25 cellular contexts compared by ENCODE assay signal in the genomic region with DNA sequence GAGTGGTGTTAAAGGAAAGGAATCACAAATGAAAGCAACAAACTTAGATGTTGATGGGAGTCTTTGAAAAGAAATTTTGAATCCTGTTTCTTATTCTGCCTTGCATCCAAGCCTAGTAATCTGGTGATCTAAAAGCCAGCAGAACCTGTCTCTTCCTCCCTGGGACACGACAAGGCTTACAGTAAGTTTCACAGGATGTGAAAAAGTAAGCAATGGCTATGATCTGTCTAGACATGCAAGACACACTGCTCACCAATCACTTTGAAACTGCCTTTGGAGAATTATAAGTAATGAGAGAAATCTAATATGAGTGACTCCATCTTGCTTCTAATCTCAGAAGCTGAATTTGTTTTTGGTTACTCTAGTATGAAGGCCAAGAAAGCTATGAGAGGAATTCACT.
DNase-seq lines count a peak whose midpoint lies in the region; ATAC-seq, FAIRE-seq and TF ChIP-seq lines count a peak whose summit lies in the region.
"Had no signal": no experiment of that assay in that cellular context is flagged by ENCODE, and none has a peak within 500 bp of the region (broad histone marks: within the 10 kb centered on the region; RNA-seq: fewer than 3 reads in every experiment).

No MANE protein-coding gene starts in this region.

- H3K27ac Mint-ChIP-seq in effector memory CD8-positive, alpha-beta T cell = no peak overlapping the region
- H3K27ac Mint-ChIP-seq: activated CD4-positive, alpha-beta T cell treated with anti-CD3 and anti-CD28 coated beads, Interleukin-2, amount 10 ng/mL, durations not matched to agents 24 days and 14 days; activated CD8-positive, alpha-beta memory T cell treated with anti-CD3 and anti-CD28 coated beads, Interleukin-2, amount 10 ng/mL, durations not matched to agents 7 days and 5 days; activated naive CD8-positive, alpha-beta T cell treated with anti-CD3 and anti-CD28 coated beads for 36 hours; activated T-helper 17 cell treated with anti-CD3 and anti-CD28 coated beads, Interleukin-2, amount 50 U/mL, for 72 hours; HFFc6; naive B cell; stimulated activated naive CD8-positive, alpha-beta T cell treated with anti-CD3 and anti-CD28 coated beads, Interleukin-15, amount 100 ng/mL, for 72 hours; T-helper 17 cell had no signal

- no peaks in the 10 kb centered on the region for H3K79me2 ChIP-seq in H1 (ENCODE audit: control insufficient read depth in 1 of 2, insufficient read depth in 2 of 2, low read length in 2 of 2)

- H3K9me3 ChIP-seq in H1 (ENCODE audit: insufficient read depth in 2 of 2, low read depth in 1 of 2, low read length in 1 of 2) = no peaks in the 10 kb centered on the region
- H3K9me3 ChIP-seq: tibial artery had no signal

- H3K4me3 ChIP-seq in GM12865 (ENCODE audit: low read depth, low read length) = no peak overlapping the region
- H3K4me3 ChIP-seq in H1 (ENCODE audit: extremely low read depth in 1 of 4, insufficient read depth in 2 of 4, low read depth in 3 of 4, low read length in 4 of 4) = no peak overlapping the region
- H3K4me3 ChIP-seq: tibial artery had no signal

- no peak overlapping the region for H4K5ac ChIP-seq in H1 (ENCODE audit: insufficient read length, low read depth, low read length)

- no peaks in the 10 kb centered on the region for H3K36me3 Mint-ChIP-seq in effector memory CD8-positive, alpha-beta T cell (ENCODE audit: insufficient read depth)
- H3K36me3 Mint-ChIP-seq: activated CD8-positive, alpha-beta memory T cell treated with anti-CD3 and anti-CD28 coated beads, Interleukin-2, amount 10 ng/mL, durations not matched to agents 7 days and 5 days; activated naive CD8-positive, alpha-beta T cell treated with anti-CD3 and anti-CD28 coated beads for 36 hours; naive B cell had no signal

- H3K23me2 ChIP-seq in H1 (ENCODE audit: low read depth, low read length) = no peaks in the 10 kb centered on the region

- H3K56ac ChIP-seq in H1 (replicated peaks; ENCODE audit: insufficient read length, low read depth, low read length) = no peak overlapping the region

- TF ChIP-seq RAD21 in H1 (IDR thresholded peaks at IDR 0.05 in 1 of 2, conservative IDR thresholded peaks at IDR 0.05 in 1 of 2; ENCODE audit: low read depth in 2 of 2, low read length in 2 of 2) = no peak

- H2BK15ac ChIP-seq in H1 (ENCODE audit: low read length) = no peak overlapping the region

- FAIRE-seq in H1 (lab: Jason Lieb, UNC) = no peak
- FAIRE-seq: A204.1, GM12892 had no signal

- TF ChIP-seq POLR2A in H1 (IDR thresholded peaks at IDR 0.05; ENCODE audit: control extremely low read depth in 1 of 2, low read depth in 2 of 2, low read length in 2 of 2) = no peak

- H3K36me3 ChIP-seq in H1 (ENCODE audit: control insufficient read depth in 2 of 4, insufficient read depth in 4 of 4, low read length in 3 of 4) = no peaks in the 10 kb centered on the region
- H3K36me3 ChIP-seq: tibial artery had no signal

- no peak overlapping the region for H4K91ac ChIP-seq in H1 (replicated peaks; ENCODE audit: insufficient read length, low read length)

- peak; percentile 37 for ATAC-seq in GM19395 (IDR thresholded peaks at IDR 0.05; ENCODE audit: unreplicated experiment)
- ATAC-seq in HG03442 (IDR thresholded peaks at IDR 0.05; ENCODE audit: unreplicated experiment) = peak; percentile 30
- ATAC-seq in effector memory CD8-positive, alpha-beta T cell (replicated peaks) = no peak
- ATAC-seq: activated CD8-positive, alpha-beta memory T cell treated with anti-CD3 and anti-CD28 coated beads, Interleukin-2, amount 10 ng/mL, durations not matched to agents 7 days and 5 days; activated T-helper 17 cell treated with anti-CD3 and anti-CD28 coated beads, Interleukin-2, amount 50 U/mL, for 72 hours; stimulated activated naive CD8-positive, alpha-beta T cell treated with anti-CD3 and anti-CD28 coated beads, Interleukin-15, amount 100 ng/mL, for 72 hours; T-helper 17 cell had no signal

- no peak overlapping the region for H3K4ac ChIP-seq in H1 (replicated peaks; ENCODE audit: insufficient read length, low read depth, low read length)

- TF ChIP-seq CTCF in GM12865 (IDR thresholded peaks at IDR 0.05; ENCODE audit: insufficient read depth, low read depth, low read length, missing control alignments) (no peak), H1 (IDR thresholded peaks at IDR 0.05; ENCODE audit: control extremely low read depth in 1 of 3, insufficient read depth in 1 of 3, low read depth in 1 of 3, low read length in 3 of 3) (no peak), GM13976 (IDR thresholded peaks at IDR 0.05; ENCODE audit: borderline replicate concordance, control extremely low read depth, extremely low read depth, insufficient read depth, missing control alignments) (no peak)

- no peak overlapping the region for H2BK12ac ChIP-seq in H1 (ENCODE audit: low read depth, low read length)

- H3K27me3 ChIP-seq in H1 (replicated peaks in 1 of 4; ENCODE audit: control insufficient read depth in 3 of 4, extremely low read depth in 1 of 4, insufficient read depth in 3 of 4, low read length in 3 of 4) = no peaks in the 10 kb centered on the region
- H3K27me3 ChIP-seq: tibial artery had no signal

- no peak for TF ChIP-seq EP300 in H1 (IDR thresholded peaks at IDR 0.05; ENCODE audit: borderline replicate concordance in 1 of 2, low read depth in 2 of 2, low read length in 2 of 2)

- H3K4me1 ChIP-seq in H1 (replicated peaks in 1 of 4; ENCODE audit: control insufficient read depth in 3 of 4, insufficient read depth in 4 of 4, low read length in 3 of 4) = peaks cover 0 to 5% (median 3%) of the 10 kb centered on the region in 4 experiments; a peak in 2 of 7 replicates
- H3K4me1 ChIP-seq: tibial artery had no signal

- in situ Hi-C loops in GM13976 (cut with MboI; ENCODE audit: low sequenced_read_pairs, unreplicated experiment) = no loop called here

- no peak overlapping the region for H3K4me2 ChIP-seq in H1 (ENCODE audit: insufficient read depth in 1 of 2, low read depth in 2 of 2, low read length in 2 of 2)

- CTCF ChIA-PET in H1 (lab: Charles Lee; ENCODE audit: partially characterized antibody) = no interaction called here

- no peaks in the 10 kb centered on the region for H4K20me1 ChIP-seq in H1 (replicated peaks in 1 of 2; ENCODE audit: control insufficient read depth in 1 of 2, insufficient read depth in 2 of 2, low read length in 2 of 2)

- no peak overlapping the region for H2BK5ac ChIP-seq in H1 (ENCODE audit: low read depth, low read length)

- H3K9me3 Mint-ChIP-seq in effector memory CD8-positive, alpha-beta T cell = peaks cover 0 to 12% of the 10 kb centered on the region in 2 donors
- H3K9me3 Mint-ChIP-seq: activated CD4-positive, alpha-beta T cell treated with anti-CD3 and anti-CD28 coated beads, Interleukin-2, amount 10 ng/mL, durations not matched to agents 24 days and 14 days; activated naive CD8-positive, alpha-beta T cell treated with anti-CD3 and anti-CD28 coated beads for 36 hours had no signal

- H2BK20ac ChIP-seq in H1 (ENCODE audit: low read length) = no peak overlapping the region

- H3K9ac ChIP-seq in H1 (replicated peaks in 1 of 4; ENCODE audit: extremely low read depth in 1 of 4, low read depth in 3 of 4, low read length in 3 of 4) = no peak overlapping the region

- WGBS in H1 (ENCODE audit: extremely low coverage in 1 of 2, insufficient coverage in 1 of 2, insufficient read length in 1 of 2, insufficient replicate concordance in 2 of 2, low coverage in 1 of 2, low lambda C conversion rate in 2 of 2, missing lambda C conversion rate in 1 of 2), 2 experiments = 80% methylated on average over 1 of the region's 1 CpG; no CpG with 5 or more reads in 1 of the 2 experiments

- no peak overlapping the region for H3K14ac ChIP-seq in H1 (ENCODE audit: insufficient read length)

- POLR2A ChIA-PET in H1 (lab: Charles Lee; ENCODE audit: partially characterized antibody) = no interaction called here

- 0 out of 2 replicates have a peak overlapping the region, but pooled peaks have one; percentile 22 for H2AFZ ChIP-seq in H1 (ENCODE audit: low read length)

- H4K8ac ChIP-seq in H1 (ENCODE audit: extremely low read depth, insufficient read depth, low read length) = no peak overlapping the region

- no peak overlapping the region for H3K23ac ChIP-seq in H1 (ENCODE audit: insufficient read length)

- H2BK120ac ChIP-seq in H1 (replicated peaks; ENCODE audit: low read depth, low read length) = no peak overlapping the region

- H3K18ac ChIP-seq in H1 (ENCODE audit: extremely low read depth, low read length) = no peak overlapping the region

- H3K27me3 Mint-ChIP-seq in effector memory CD8-positive, alpha-beta T cell = no peaks in the 10 kb centered on the region
- H3K27me3 Mint-ChIP-seq: activated CD4-positive, alpha-beta T cell treated with anti-CD3 and anti-CD28 coated beads, Interleukin-2, amount 10 ng/mL, durations not matched to agents 24 days and 14 days; activated CD8-positive, alpha-beta memory T cell treated with anti-CD3 and anti-CD28 coated beads, Interleukin-2, amount 10 ng/mL, durations not matched to agents 7 days and 5 days; activated naive CD8-positive, alpha-beta T cell treated with anti-CD3 and anti-CD28 coated beads for 36 hours; activated T-helper 17 cell treated with anti-CD3 and anti-CD28 coated beads, Interleukin-2, amount 50 U/mL, for 72 hours; naive B cell; stimulated activated naive CD8-positive, alpha-beta T cell treated with anti-CD3 and anti-CD28 coated beads, Interleukin-15, amount 100 ng/mL, for 72 hours; T-helper 17 cell had no signal

- H3K27ac ChIP-seq in H1 (ENCODE audit: low read depth, low read length) = no peak overlapping the region
- H3K27ac ChIP-seq: tibial artery, VCaP had no signal

- DNase-seq in GM12865 (ENCODE audit: low read depth) (peak; percentile 53), H1 (ENCODE audit: low read depth in 1 of 2, low spot score in 2 of 2) (no peak), GF-D8 (lab: John Stamatoyannopoulos, UW) (no peak), hippocampal formation (lab: John Stamatoyannopoulos, UW) (no peak), GM13976 (ENCODE audit: low spot score) (no peak)
- no peak for DNase-seq in effector memory CD8-positive, alpha-beta T cell
- DNase-seq: activated CD4-positive, alpha-beta T cell treated with anti-CD3 and anti-CD28 coated beads, Interleukin-2, amount 10 ng/mL, durations not matched to agents 24 days and 14 days; activated CD8-positive, alpha-beta memory T cell treated with anti-CD3 and anti-CD28 coated beads, Interleukin-2, amount 10 ng/mL, durations not matched to agents 7 days and 5 days; activated naive CD8-positive, alpha-beta T cell treated with anti-CD3 and anti-CD28 coated beads for 36 hours; HFFc6; KBM-7; mesendoderm; naive B cell; NCI-H1436 treated with DMSO at 0.1 percent for 48 hours; NCI-H526 treated with DMSO at 0.1 percent for 48 hours; stimulated activated CD4-positive, alpha-beta T cell treated with anti-CD3 and anti-CD28 coated beads, Interleukin-12 subunit alpha, Interleukin-12 subunit beta, amount 100 ng/mL, for 4 hours; stimulated activated naive CD8-positive, alpha-beta T cell treated with anti-CD3 and anti-CD28 coated beads, Interleukin-15, amount 100 ng/mL, for 72 hours; T-helper 17 cell; tibial artery had no signal

- peaks cover 0 to 4% of the 10 kb centered on the region in 2 donors for H3K4me1 Mint-ChIP-seq in effector memory CD8-positive, alpha-beta T cell (ENCODE audit: low read depth in 2 of 2)
- H3K4me1 Mint-ChIP-seq: activated naive CD8-positive, alpha-beta T cell treated with anti-CD3 and anti-CD28 coated beads for 36 hours; naive B cell; stimulated activated naive CD8-positive, alpha-beta T cell treated with anti-CD3 and anti-CD28 coated beads, Interleukin-15, amount 100 ng/mL, for 72 hours had no signal

- H2AK5ac ChIP-seq in H1 (ENCODE audit: low read depth, low read length) = no peak overlapping the region

- H3K79me1 ChIP-seq in H1 (ENCODE audit: low read depth, low read length) = no peaks in the 10 kb centered on the region

- H3K4me3 Mint-ChIP-seq in effector memory CD8-positive, alpha-beta T cell = no peak overlapping the region
- H3K4me3 Mint-ChIP-seq: activated CD4-positive, alpha-beta T cell treated with anti-CD3 and anti-CD28 coated beads, Interleukin-2, amount 10 ng/mL, durations not matched to agents 24 days and 14 days; activated CD8-positive, alpha-beta memory T cell treated with anti-CD3 and anti-CD28 coated beads, Interleukin-2, amount 10 ng/mL, durations not matched to agents 7 days and 5 days; activated naive CD8-positive, alpha-beta T cell treated with anti-CD3 and anti-CD28 coated beads for 36 hours; activated T-helper 17 cell treated with anti-CD3 and anti-CD28 coated beads, Interleukin-2, amount 50 U/mL, for 72 hours; HFFc6; naive B cell; stimulated activated naive CD8-positive, alpha-beta T cell treated with anti-CD3 and anti-CD28 coated beads, Interleukin-15, amount 100 ng/mL, for 72 hours; T-helper 17 cell had no signal
